In the genomic region with DNA sequence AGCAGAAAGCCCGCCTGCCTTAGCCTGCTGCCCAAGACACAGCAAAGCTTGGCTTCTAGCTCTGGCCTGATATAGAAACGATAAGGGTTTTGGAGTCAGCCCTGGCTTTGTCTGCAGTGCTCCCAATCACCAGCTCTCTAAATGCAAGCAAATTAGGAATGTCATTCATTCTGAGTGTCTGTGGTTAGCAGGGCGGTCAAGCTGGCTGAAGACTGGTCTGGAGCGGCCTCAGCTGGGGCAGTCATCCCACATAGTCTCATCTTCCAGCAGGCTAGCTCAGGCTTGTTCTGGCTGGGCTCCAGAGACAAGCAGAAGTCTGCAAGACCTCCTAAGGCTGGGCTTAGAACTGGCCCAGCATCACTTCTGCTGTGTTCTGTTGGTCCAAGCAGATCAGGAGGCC, we compare ENCODE assay signal across 13 cellular contexts. TPM values are rescaled to one million over a fixed set of nuclear protein-coding genes. Genes with fewer than 3 reads are reported as not detected.
DNase-seq lines count a peak whose midpoint lies in the region; FAIRE-seq and TF ChIP-seq lines count a peak whose summit lies in the region.
"Had no signal": no experiment of that assay in that cellular context is flagged by ENCODE, and none has a peak within 500 bp of the region (broad histone marks: within the 10 kb centered on the region; RNA-seq: fewer than 3 reads in every experiment).

No MANE protein-coding gene starts in this region.

- H3K27me3 Mint-ChIP-seq in astrocyte (ENCODE audit: low read depth, unreplicated experiment) = no peaks in the 10 kb centered on the region

- H3K4me1 ChIP-seq in astrocyte (ENCODE audit: insufficient read depth, low read length) (peaks cover 19% of the 10 kb centered on the region), iPS-15b (ENCODE audit: control insufficient read depth, insufficient read depth, low read length) (peaks cover 11% of the 10 kb centered on the region)

- no peak overlapping the region for H2AFZ ChIP-seq in astrocyte (ENCODE audit: low read depth, low read length)

- peak overlapping the region; percentile 49 for H3K4me2 ChIP-seq in astrocyte (ENCODE audit: low read length)

- no peaks in the 10 kb centered on the region for H3K79me2 ChIP-seq in astrocyte (ENCODE audit: insufficient read depth, low read length)

- DNase-seq in AG08396 (ENCODE audit: low spot score) = peak; percentile 74
- peak; percentile 28 for DNase-seq in HTR-8/SVneo (ENCODE audit: insufficient read length, low spot score)
- peak; percentile 96 for DNase-seq in astrocyte (ENCODE audit: low read depth)
- no peak for DNase-seq in SHP77 (lab: John Stamatoyannopoulos, UW)
- no peak for DNase-seq in NCI-H446 treated with DMSO at 0.1 percent for 48 hours (lab: John Stamatoyannopoulos, UW)
- no peak for DNase-seq in NCI-H146 (lab: John Stamatoyannopoulos, UW)
- DNase-seq in NCI-H1417 (lab: John Stamatoyannopoulos, UW) = no peak
- DNase-seq: activated CD4-positive, alpha-beta T cell treated with anti-CD3 and anti-CD28 coated beads for 48 hours; activated naive CD4-positive, alpha-beta T cell treated with anti-CD3 and anti-CD28 coated beads, Interleukin-2, amount 10 ng/mL, durations not matched to agents 7 days and 5 days; NCI-H1092 had no signal

- no peak overlapping the region for H3K27ac ChIP-seq in astrocyte (ENCODE audit: low read depth, low read length)

- H3K27ac Mint-ChIP-seq in astrocyte (ENCODE audit: unreplicated experiment) = peak overlapping the region; percentile 92
- H3K27ac Mint-ChIP-seq: activated naive CD4-positive, alpha-beta T cell treated with anti-CD3 and anti-CD28 coated beads, Interleukin-2, amount 10 ng/mL, durations not matched to agents 7 days and 5 days; CD14-positive monocyte had no signal

- H3K4me3 ChIP-seq in astrocyte (ENCODE audit: insufficient read depth, low read depth, low read length) = no peak overlapping the region
- no peak overlapping the region for H3K4me3 ChIP-seq in iPS-15b (ENCODE audit: low read depth, low read length)

- H3K9me3 Mint-ChIP-seq in astrocyte (ENCODE audit: unreplicated experiment) = no peaks in the 10 kb centered on the region
- H3K9me3 Mint-ChIP-seq: activated naive CD4-positive, alpha-beta T cell treated with anti-CD3 and anti-CD28 coated beads, Interleukin-2, amount 10 ng/mL, durations not matched to agents 7 days and 5 days had no signal

- H3K36me3 ChIP-seq in astrocyte (ENCODE audit: insufficient read depth, low read length) (no peaks in the 10 kb centered on the region), iPS-15b (ENCODE audit: control insufficient read depth, insufficient read depth, low read length) (no peaks in the 10 kb centered on the region)

- peaks cover 21% of the 10 kb centered on the region for H3K4me1 Mint-ChIP-seq in astrocyte (ENCODE audit: low read depth, unreplicated experiment)
- H3K4me1 Mint-ChIP-seq: activated naive CD4-positive, alpha-beta T cell treated with anti-CD3 and anti-CD28 coated beads, Interleukin-2, amount 10 ng/mL, durations not matched to agents 7 days and 5 days; CD14-positive monocyte had no signal

- H3K9ac ChIP-seq in astrocyte (ENCODE audit: low read length) (no peak overlapping the region), iPS-15b (ENCODE audit: low read depth, low read length) (peak overlapping the region; percentile 2)

- H3K4me3 Mint-ChIP-seq in astrocyte (ENCODE audit: unreplicated experiment) = no peak overlapping the region
- H3K4me3 Mint-ChIP-seq: activated naive CD4-positive, alpha-beta T cell treated with anti-CD3 and anti-CD28 coated beads, Interleukin-2, amount 10 ng/mL, durations not matched to agents 7 days and 5 days had no signal

- H3K9me3 ChIP-seq in astrocyte (ENCODE audit: insufficient read depth, low read depth, low read length) = no peaks in the 10 kb centered on the region
- no peaks in the 10 kb centered on the region for H3K9me3 ChIP-seq in iPS-15b (ENCODE audit: control insufficient read depth, insufficient read depth, low read length)

- H3K27me3 ChIP-seq in astrocyte (ENCODE audit: insufficient read depth, low read length) (no peaks in the 10 kb centered on the region), iPS-15b (ENCODE audit: control insufficient read depth, insufficient read depth, low read length) (no peaks in the 10 kb centered on the region)

- FAIRE-seq in HTR-8/SVneo (lab: Jason Lieb, UNC) (no peak), astrocyte (lab: Jason Lieb, UNC) (no peak)
- FAIRE-seq: GM12892 had no signal

- peaks cover 12% of the 10 kb centered on the region for H3K36me3 Mint-ChIP-seq in astrocyte (ENCODE audit: low read depth, unreplicated experiment)
- H3K36me3 Mint-ChIP-seq: activated naive CD4-positive, alpha-beta T cell treated with anti-CD3 and anti-CD28 coated beads, Interleukin-2, amount 10 ng/mL, durations not matched to agents 7 days and 5 days; CD14-positive monocyte had no signal

- H4K20me1 ChIP-seq in astrocyte (ENCODE audit: insufficient read depth, low read length) = no peaks in the 10 kb centered on the region

- no peak for TF ChIP-seq CTCF in astrocyte (IDR thresholded peaks at IDR 0.05; ENCODE audit: insufficient read depth, low read depth, low read length)

RNA-seq across cellular contexts. Expression of a gene that starts 24.5 kb away (rescaled TPM):
- total RNA-seq in astrocyte = 4.7 and 6.7 TPM in 2 replicates

RNA-seq across cellular contexts. Expression of a gene that starts 59.2 kb away (rescaled TPM):
- 11.3 and 14.0 TPM in 2 replicates for total RNA-seq in astrocyte

Comparison
In these comparisons a context has a peak if more than half of its experiments do, and no peak if none do; other contexts are left out.
1. DNase-seq: peak in AG08396 (single experiment), HTR-8/SVneo (single experiment) and astrocyte (single experiment); none in SHP77 (0 of 2), NCI-H446 treated with DMSO at 0.1 percent for 48 hours (single experiment), NCI-H146 (single experiment) and NCI-H1417 (0 of 3).